7 cellular contexts compared by ENCODE assay signal in genomic region chr4:74505355-74505978, GRCh38.
DNase-seq lines count a peak whose midpoint lies in the region; ATAC-seq, FAIRE-seq and TF ChIP-seq lines count a peak whose summit lies in the region.
"Not testable (repeated sequence)": the region's sequence is repeated elsewhere in the genome, so short reads cannot be mapped to it uniquely, and the experiment has no call there.

No MANE protein-coding gene starts in this region.

- peak; percentile 89 for FAIRE-seq in endothelial cell of umbilical vein (lab: Jason Lieb, UNC)
- FAIRE-seq in pancreas (lab: Jason Lieb, UNC): not testable (repeated sequence)

- H3K9me3 ChIP-seq in OCI-LY1 (ENCODE audit: low read length); endothelial cell of umbilical vein (replicated peaks; ENCODE audit: control insufficient read depth, insufficient read depth, low read length); pancreas: not testable (repeated sequence)

- POLR2A ChIA-PET in endothelial cell of umbilical vein (lab: Charles Lee): not testable (repeated sequence)

- in situ Hi-C loops in astrocyte of the cerebellum (cut with HindIII; ENCODE audit: low sequenced_read_pairs): not testable (repeated sequence)

- not testable (repeated sequence) for H3K9me1 ChIP-seq in endothelial cell of umbilical vein (replicated peaks; ENCODE audit: control insufficient read depth, extremely low read depth, insufficient read depth, low read length)

- TF ChIP-seq CTCF in OCI-LY1 (IDR thresholded peaks at IDR 0.05; ENCODE audit: low read length); astrocyte of the cerebellum (IDR thresholded peaks at IDR 0.05; ENCODE audit: low read depth, low read length, missing control alignments); endothelial cell of umbilical vein (IDR thresholded peaks at IDR 0.05; ENCODE audit: extremely low read depth in 1 of 2, insufficient read depth in 1 of 2, low read depth in 1 of 2, low read length in 2 of 2); pancreas (IDR thresholded peaks at IDR 0.05): not testable (repeated sequence)

- H4K20me1 ChIP-seq in OCI-LY1 (ENCODE audit: insufficient read depth, low read length); endothelial cell of umbilical vein (replicated peaks; ENCODE audit: control insufficient read depth, extremely low read depth, insufficient read depth, low read length): not testable (repeated sequence)

- H3K27ac ChIP-seq in OCI-LY1 (ENCODE audit: low read depth, low read length, poor library complexity, severe bottlenecking); pancreas: not testable (repeated sequence)
- H3K27ac ChIP-seq in endothelial cell of umbilical vein (ENCODE audit: insufficient read depth, low read depth, low read length): peak overlapping the region; percentile 68

- H3K4me3 ChIP-seq in OCI-LY1 (ENCODE audit: low read depth, low read length, poor library complexity, severe bottlenecking): peak overlapping the region; percentile 29
- H3K4me3 ChIP-seq in astrocyte of the cerebellum (ENCODE audit: low read depth, low read length); endothelial cell of umbilical vein (replicated peaks in 1 of 3; ENCODE audit: insufficient read depth in 1 of 3, low read depth in 1 of 3, low read length in 3 of 3); pancreas: not testable (repeated sequence)

- not testable (repeated sequence) for TF ChIP-seq POLR2A in endothelial cell of umbilical vein (IDR thresholded peaks at IDR 0.05; ENCODE audit: low read depth, low read length)

- intact Hi-C loops in endothelial cell of umbilical vein (cut with micrococcal nuclease): loop anchor here (1.0 kb wide), 1 partner anchor 128 kb away; no protein-coding TSS in a partner anchor
- intact Hi-C loops in pancreas (cut with DNase I): not testable (repeated sequence)

- DNase-seq in DMS79 treated with DMSO at 0.1 percent for 48 hours (lab: John Stamatoyannopoulos, UW): peak; percentile 87
- peak; percentile 76 for DNase-seq in NCI-H1105 treated with DMSO at 0.1 percent for 48 hours (lab: John Stamatoyannopoulos, UW)
- peak; percentile 31 for DNase-seq in astrocyte of the cerebellum (ENCODE audit: low read depth)
- peak; percentile 93 for DNase-seq in endothelial cell of umbilical vein (ENCODE audit: low read depth, low spot score)
- peak; percentile 90 for DNase-seq in iris pigment epithelial cell (ENCODE audit: low read depth)
- peak in 5 of 6 donors; percentile 34 to 76 (median 55) for DNase-seq in pancreas

- H2AFZ ChIP-seq in OCI-LY1 (ENCODE audit: low read length): not testable (repeated sequence)
- H2AFZ ChIP-seq in endothelial cell of umbilical vein (ENCODE audit: low read depth, low read length): peak overlapping the region; percentile 90

- not testable (repeated sequence) for H3K9ac ChIP-seq in OCI-LY1 (ENCODE audit: low read length); endothelial cell of umbilical vein (replicated peaks; ENCODE audit: extremely low read depth, insufficient read depth, low read length)

- H3F3A ChIP-seq in OCI-LY1 (ENCODE audit: insufficient read depth, low read length): not testable (repeated sequence)

- H3K79me2 ChIP-seq in OCI-LY1 (ENCODE audit: insufficient read depth, low read length); endothelial cell of umbilical vein (ENCODE audit: control insufficient read depth, insufficient read depth, low read length): not testable (repeated sequence)

- H3K4me2 ChIP-seq in OCI-LY1 (ENCODE audit: low read length) (peak overlapping the region; percentile 39; the same call in 1 of the 2 replicates), endothelial cell of umbilical vein (ENCODE audit: insufficient read depth, low read length) (peak overlapping the region; percentile 21)

- not testable (repeated sequence) for H3K4me1 ChIP-seq in OCI-LY1 (ENCODE audit: insufficient read depth, low read length, severe bottlenecking); pancreas
- peaks cover 31% of the 10 kb centered on the region for H3K4me1 ChIP-seq in endothelial cell of umbilical vein (ENCODE audit: control insufficient read depth, extremely low read depth, insufficient read depth, low read length)

- H3K9me2 ChIP-seq in OCI-LY1 (ENCODE audit: low read depth, low read length): not testable (repeated sequence)

- BruUV-seq in endothelial cell of umbilical vein (replicated peaks; lab: Mats Ljungman, UMichigan): not testable (repeated sequence)

- ATAC-seq in pancreas: peak; percentile 50 to 80 (median 66)

- dilution Hi-C loops in endothelial cell of umbilical vein (cut with MboI; ENCODE audit: extremely low pct_ligation_motif_present, low sequenced_read_pairs): not testable (repeated sequence)

- WGBS in pancreas, 2 donors: 20 to 23% methylated on average over 5 of the region's 5 CpGs

- not testable (repeated sequence) for H3K36me3 ChIP-seq in OCI-LY1 (ENCODE audit: insufficient read depth, low read length); endothelial cell of umbilical vein (ENCODE audit: control insufficient read depth in 2 of 2, extremely low read depth in 1 of 2, insufficient read depth in 2 of 2, low read length in 2 of 2); pancreas

- H3K27me3 ChIP-seq in OCI-LY1 (ENCODE audit: insufficient read depth, low read length); endothelial cell of umbilical vein (ENCODE audit: control insufficient read depth in 2 of 2, insufficient read depth in 2 of 2, low read length in 2 of 2); pancreas: not testable (repeated sequence)

- CTCF ChIA-PET in endothelial cell of umbilical vein (lab: Charles Lee): interaction anchor here (0.9 to 1.7 kb wide), 5 partner anchors 26 to 170 kb away, joined by 3 to 10 read pairs (median 9); partner anchors contain the start of gene AREG

TF ChIP-seq in endothelial cell of umbilical vein, 7 proteins besides CTCF, POLR2A, EP300 and RAD21:
- TF ChIP-seq FOS (IDR thresholded peaks at IDR 0.05; ENCODE audit: borderline replicate concordance, insufficient read depth, low read length) (peak; percentile 24), GATA2 (IDR thresholded peaks at IDR 0.05; ENCODE audit: insufficient read depth, insufficient read length, low read depth, low read length) (peak; percentile 8), POLR2AphosphoS5 (IDR thresholded peaks at IDR 0.05; ENCODE audit: insufficient read depth, low read depth, low read length) (peak; percentile 58)

Comparison
In these comparisons a context has a peak if more than half of its experiments do, and no peak if none do; other contexts are left out.
1. DNase-seq: peak in every context shown above with its lines; median percentile 93 in endothelial cell of umbilical vein; 90 in iris pigment epithelial cell; 87 in DMS79 treated with DMSO at 0.1 percent for 48 hours; 76 in NCI-H1105 treated with DMSO at 0.1 percent for 48 hours; 55 in pancreas; 31 in astrocyte of the cerebellum.